ENCODE assay signal across 11 cellular contexts in genomic region chr1:8426996-8427395, GRCh38.
DNase-seq lines count a peak whose midpoint lies in the region; ATAC-seq, FAIRE-seq and TF ChIP-seq lines count a peak whose summit lies in the region.
"Had no signal": no experiment of that assay in that cellular context is flagged by ENCODE, and none has a peak within 500 bp of the region (broad histone marks: within the 10 kb centered on the region; RNA-seq: fewer than 3 reads in every experiment).

No MANE protein-coding gene starts in this region.

- H3K36me3 ChIP-seq in psoas muscle (ENCODE audit: insufficient read depth in 1 of 2, low read depth in 1 of 2) = no peaks in the 10 kb centered on the region
- no peaks in the 10 kb centered on the region for H3K36me3 ChIP-seq in osteoblast (ENCODE audit: insufficient read depth, low read length)

- no peak overlapping the region for H2AFZ ChIP-seq in osteoblast (ENCODE audit: low read length)

- H3K9me3 Mint-ChIP-seq in activated CD8-positive, alpha-beta T cell treated with anti-CD3 and anti-CD28 coated beads, Interleukin-2, amount 10 ng/mL, durations not matched to agents 7 days and 5 days (ENCODE audit: insufficient read depth) = no peaks in the 10 kb centered on the region

- ATAC-seq in HG02678 (IDR thresholded peaks at IDR 0.05; ENCODE audit: unreplicated experiment) (peak; percentile 1), psoas muscle (peak in 2 of 4 donors; percentile 2 to 13)
- ATAC-seq in activated CD8-positive, alpha-beta T cell treated with anti-CD3 and anti-CD28 coated beads, Interleukin-2, amount 10 ng/mL, durations not matched to agents 7 days and 5 days = no peak

- H3K27ac Mint-ChIP-seq in activated CD8-positive, alpha-beta T cell treated with anti-CD3 and anti-CD28 coated beads, Interleukin-2, amount 10 ng/mL, durations not matched to agents 7 days and 5 days = peak overlapping the region; percentile 74

- H4K20me1 ChIP-seq in osteoblast (ENCODE audit: insufficient read depth, low read length) = peaks cover 2% of the 10 kb centered on the region

- no peaks in the 10 kb centered on the region for H3K27me3 ChIP-seq in psoas muscle (ENCODE audit: insufficient read depth in 3 of 3, low read length in 2 of 3)
- H3K27me3 ChIP-seq in osteoblast (ENCODE audit: insufficient read depth, low read length) = no peaks in the 10 kb centered on the region

- H3K36me3 Mint-ChIP-seq in activated CD8-positive, alpha-beta T cell treated with anti-CD3 and anti-CD28 coated beads, Interleukin-2, amount 10 ng/mL, durations not matched to agents 7 days and 5 days (ENCODE audit: low read depth) = peaks cover 14% of the 10 kb centered on the region

- H3K27me3 Mint-ChIP-seq in activated CD8-positive, alpha-beta T cell treated with anti-CD3 and anti-CD28 coated beads, Interleukin-2, amount 10 ng/mL, durations not matched to agents 7 days and 5 days (ENCODE audit: low read depth) = peaks cover 3% of the 10 kb centered on the region

- H3K4me3 ChIP-seq in psoas muscle (no peak overlapping the region), osteoblast (ENCODE audit: insufficient read depth, low read length) (no peak overlapping the region)

- no peak for TF ChIP-seq CTCF in psoas muscle (IDR thresholded peaks at IDR 0.05)
- no peak for TF ChIP-seq CTCF in D721Med (IDR thresholded peaks at IDR 0.05; ENCODE audit: insufficient read depth, missing control alignments)
- TF ChIP-seq CTCF in osteoblast (IDR thresholded peaks at IDR 0.05; ENCODE audit: extremely low read depth, low read depth, low read length) = no peak

- H3K9me3 ChIP-seq in psoas muscle (no peaks in the 10 kb centered on the region), osteoblast (ENCODE audit: low read depth, low read length) (no peaks in the 10 kb centered on the region)

- POLR2A ChIA-PET in activated CD8-positive, alpha-beta T cell treated with anti-CD3 and anti-CD28 coated beads, Interleukin-2, amount 10 ng/mL, durations not matched to agents 7 days and 5 days (lab: Charles Lee) = interaction anchor here (0.8 kb wide), 1 partner anchor 14 kb away, joined by 3 read pairs; no protein-coding TSS in a partner anchor

- H3K4me1 Mint-ChIP-seq in activated CD8-positive, alpha-beta T cell treated with anti-CD3 and anti-CD28 coated beads, Interleukin-2, amount 10 ng/mL, durations not matched to agents 7 days and 5 days (ENCODE audit: low read depth) = peaks cover 74% of the 10 kb centered on the region

- WGBS in psoas muscle, 3 donors = 93 to 97% (median 96%) methylated on average over 4 of the region's 4 CpGs

- peaks cover 44% of the 10 kb centered on the region for H3K79me2 ChIP-seq in osteoblast (ENCODE audit: insufficient read depth, low read length)

- H3K4me1 ChIP-seq in psoas muscle (peaks cover 52% of the 10 kb centered on the region), osteoblast (ENCODE audit: insufficient read depth, low read length) (peaks cover 12% of the 10 kb centered on the region)

- FAIRE-seq in GM18507 (lab: Jason Lieb, UNC) = peak; percentile 5
- no peak for FAIRE-seq in D721Med (lab: Jason Lieb, UNC)
- FAIRE-seq: endothelial cell of umbilical vein had no signal

- no peak overlapping the region for H3K4me2 ChIP-seq in osteoblast (ENCODE audit: insufficient read depth, low read length)

- H3K27ac ChIP-seq in psoas muscle = peak overlapping the region; percentile 98
- H3K27ac ChIP-seq in osteoblast (ENCODE audit: low read depth, low read length) = no peak overlapping the region

- DNase-seq in GM18507 (ENCODE audit: extremely low spot score, insufficient read length, low read depth) = no peak
- no peak for DNase-seq in activated CD8-positive, alpha-beta T cell treated with anti-CD3 and anti-CD28 coated beads, Interleukin-2, amount 10 ng/mL, durations not matched to agents 7 days and 5 days
- DNase-seq in psoas muscle = no peak
- no peak for DNase-seq in HT-29 (ENCODE audit: low spot score)
- no peak for DNase-seq in D721Med (ENCODE audit: insufficient read length, low spot score)
- no peak for DNase-seq in NCI-H526 (lab: John Stamatoyannopoulos, UW)
- DNase-seq in osteoblast (ENCODE audit: insufficient read length, low spot score, missing footprints) = no peak
- DNase-seq: occipital lobe, T-helper 9 cell had no signal

- CTCF ChIA-PET in activated CD8-positive, alpha-beta T cell treated with anti-CD3 and anti-CD28 coated beads, Interleukin-2, amount 10 ng/mL, durations not matched to agents 7 days and 5 days (lab: Charles Lee) = interaction anchor here (0.5 to 1.7 kb wide), 5 partner anchors 13 to 578 kb away, joined by 3 to 6 read pairs (median 3); no protein-coding TSS in a partner anchor

- peak overlapping the region; percentile 53 for H3K4me3 Mint-ChIP-seq in activated CD8-positive, alpha-beta T cell treated with anti-CD3 and anti-CD28 coated beads, Interleukin-2, amount 10 ng/mL, durations not matched to agents 7 days and 5 days

- intact Hi-C loops in psoas muscle (cut with DNase I) = loop anchor here in 1 of 2 donors (5.0 kb wide), 1 partner anchor 100 kb away; no protein-coding TSS in a partner anchor
